Comparison of ENCODE assay signal across 26 cellular contexts in the genomic region with DNA sequence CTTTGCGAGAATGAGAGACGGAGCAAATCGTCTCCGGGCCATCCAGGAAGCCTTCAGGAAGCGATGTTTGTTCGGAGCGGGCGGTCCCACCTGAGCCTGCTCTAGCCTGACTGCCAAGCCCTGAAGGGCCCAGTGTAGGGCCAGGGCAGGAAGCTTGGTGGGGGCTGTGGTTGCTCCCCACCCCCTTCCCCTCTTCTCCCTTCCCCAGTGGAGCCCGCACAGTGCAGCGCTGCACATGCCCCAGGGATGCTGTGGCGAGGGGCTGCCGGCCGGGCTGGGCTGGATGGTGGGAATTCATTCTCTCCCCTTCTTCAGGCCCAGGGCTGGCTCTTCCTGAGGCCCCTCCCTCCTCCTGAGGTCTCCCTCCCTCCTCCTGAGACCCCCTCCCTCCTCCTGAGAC. TPM values are rescaled to one million over a fixed set of nuclear protein-coding genes. Genes with fewer than 3 reads are reported as not detected.
DNase-seq lines count a peak whose midpoint lies in the region; ATAC-seq, FAIRE-seq and TF ChIP-seq lines count a peak whose summit lies in the region.
"Had no signal": no experiment of that assay in that cellular context is flagged by ENCODE, and none has a peak within 500 bp of the region (broad histone marks: within the 10 kb centered on the region; RNA-seq: fewer than 3 reads in every experiment).

No MANE protein-coding gene starts in this region.

- H3K36me3 Mint-ChIP-seq in activated CD4-positive, alpha-beta memory T cell treated with anti-CD3 and anti-CD28 coated beads, Interleukin-2, amount 10 ng/mL, durations not matched to agents 7 days and 5 days (ENCODE audit: low read depth) = no peaks in the 10 kb centered on the region
- no peaks in the 10 kb centered on the region for H3K36me3 Mint-ChIP-seq in activated CD4-positive, alpha-beta memory T cell treated with anti-CD3 and anti-CD28 coated beads for 36 hours
- no peaks in the 10 kb centered on the region for H3K36me3 Mint-ChIP-seq in osteocyte (ENCODE audit: unreplicated experiment)
- H3K36me3 Mint-ChIP-seq: CD4-positive, CD25-positive, alpha-beta regulatory T cell had no signal

- H3K27ac Mint-ChIP-seq in activated CD4-positive, alpha-beta memory T cell treated with anti-CD3 and anti-CD28 coated beads, Interleukin-2, amount 10 ng/mL, durations not matched to agents 7 days and 5 days = no peak overlapping the region
- H3K27ac Mint-ChIP-seq in activated CD4-positive, alpha-beta memory T cell treated with anti-CD3 and anti-CD28 coated beads for 36 hours = no peak overlapping the region
- H3K27ac Mint-ChIP-seq in osteocyte (ENCODE audit: unreplicated experiment) = no peak overlapping the region

- H3K4me1 Mint-ChIP-seq in activated CD4-positive, alpha-beta memory T cell treated with anti-CD3 and anti-CD28 coated beads, Interleukin-2, amount 10 ng/mL, durations not matched to agents 7 days and 5 days = no peaks in the 10 kb centered on the region
- no peaks in the 10 kb centered on the region for H3K4me1 Mint-ChIP-seq in activated CD4-positive, alpha-beta memory T cell treated with anti-CD3 and anti-CD28 coated beads for 36 hours (ENCODE audit: low read depth)
- H3K4me1 Mint-ChIP-seq in osteocyte (ENCODE audit: unreplicated experiment) = no peaks in the 10 kb centered on the region
- H3K4me1 Mint-ChIP-seq: CD4-positive, CD25-positive, alpha-beta regulatory T cell had no signal

- FAIRE-seq in kidney (lab: Jason Lieb, UNC) = no peak
- FAIRE-seq: GM12892, GM19239, RCC 7860 had no signal

- no peaks in the 10 kb centered on the region for H3K9me3 ChIP-seq in kidney (ENCODE audit: control insufficient read depth in 1 of 2, low read length in 2 of 2)
- no peaks in the 10 kb centered on the region for H3K9me3 ChIP-seq in SJCRH30 (replicated peaks)
- H3K9me3 ChIP-seq: BE2C had no signal

- no peak overlapping the region for H3K27ac ChIP-seq in kidney (ENCODE audit: low read depth in 2 of 2, low read length in 2 of 2)
- H3K27ac ChIP-seq in SJCRH30 = no peak overlapping the region
- H3K27ac ChIP-seq: 22Rv1 had no signal

- no peak overlapping the region for H3K9ac ChIP-seq in kidney (ENCODE audit: low read length in 2 of 2)

- peak; percentile 4 for DNase-seq in activated CD4-positive, alpha-beta memory T cell treated with anti-CD3 and anti-CD28 coated beads, Interleukin-2, amount 10 ng/mL, durations not matched to agents 7 days and 5 days
- DNase-seq in activated CD4-positive, alpha-beta memory T cell treated with anti-CD3 and anti-CD28 coated beads for 36 hours = no peak
- peak; percentile 4 for DNase-seq in AG20443 (ENCODE audit: low spot score)
- peak; percentile 56 for DNase-seq in kidney
- peak; percentile 67 for DNase-seq in osteocyte (ENCODE audit: extremely low spot score, unreplicated experiment)
- no peak for DNase-seq in SJCRH30
- DNase-seq in activated CD4-positive, alpha-beta T cell treated with anti-CD3 and anti-CD28 coated beads for 4 hours = no peak
- DNase-seq: BE2C; CD4-positive, CD25-positive, alpha-beta regulatory T cell; DMS153; DND-41; KBM-7; MV-4-11; NCI-H1105; NCI-H1436 treated with DMSO at 0.1 percent for 48 hours; NCI-H187 treated with DMSO at 0.1 percent for 48 hours; NCI-H446; NCI-H524 treated with DMSO at 0.1 percent for 48 hours; NCI-H774; SIG-M5 had no signal

- no peaks in the 10 kb centered on the region for H3K9me3 Mint-ChIP-seq in activated CD4-positive, alpha-beta memory T cell treated with anti-CD3 and anti-CD28 coated beads, Interleukin-2, amount 10 ng/mL, durations not matched to agents 7 days and 5 days
- H3K9me3 Mint-ChIP-seq in activated CD4-positive, alpha-beta memory T cell treated with anti-CD3 and anti-CD28 coated beads for 36 hours = no peaks in the 10 kb centered on the region
- H3K9me3 Mint-ChIP-seq in osteocyte (ENCODE audit: unreplicated experiment) = no peaks in the 10 kb centered on the region

- no peak overlapping the region for H3K4me3 ChIP-seq in kidney (ENCODE audit: low read length in 2 of 2)
- no peak overlapping the region for H3K4me3 ChIP-seq in SJCRH30

- H3K4me3 Mint-ChIP-seq in activated CD4-positive, alpha-beta memory T cell treated with anti-CD3 and anti-CD28 coated beads, Interleukin-2, amount 10 ng/mL, durations not matched to agents 7 days and 5 days = no peak overlapping the region
- H3K4me3 Mint-ChIP-seq in activated CD4-positive, alpha-beta memory T cell treated with anti-CD3 and anti-CD28 coated beads for 36 hours = no peak overlapping the region
- no peak overlapping the region for H3K4me3 Mint-ChIP-seq in osteocyte (ENCODE audit: unreplicated experiment)
- H3K4me3 Mint-ChIP-seq: CD4-positive, CD25-positive, alpha-beta regulatory T cell had no signal

- H3K4me1 ChIP-seq in kidney (ENCODE audit: control insufficient read depth in 1 of 2, insufficient read depth in 1 of 2, low read depth in 1 of 2, low read length in 2 of 2) (no peaks in the 10 kb centered on the region), SJCRH30 (no peaks in the 10 kb centered on the region)
- H3K4me1 ChIP-seq: BE2C had no signal

- no peaks in the 10 kb centered on the region for H3K36me3 ChIP-seq in kidney (ENCODE audit: control insufficient read depth in 1 of 2, insufficient read depth in 2 of 2, low read length in 2 of 2)
- no peaks in the 10 kb centered on the region for H3K36me3 ChIP-seq in SJCRH30
- H3K36me3 ChIP-seq: BE2C had no signal

- TF ChIP-seq CTCF in kidney (IDR thresholded peaks at IDR 0.05; ENCODE audit: borderline replicate concordance, extremely low read depth, insufficient read depth) (no peak), osteocyte (IDR thresholded peaks at IDR 0.05) (no peak)

- POLR2A ChIA-PET in activated CD4-positive, alpha-beta memory T cell treated with anti-CD3 and anti-CD28 coated beads, Interleukin-2, amount 10 ng/mL, durations not matched to agents 7 days and 5 days (lab: Charles Lee) = no interaction called here
- POLR2A ChIA-PET in activated CD4-positive, alpha-beta memory T cell treated with anti-CD3 and anti-CD28 coated beads for 36 hours (lab: Charles Lee) = no interaction called here

- H3K27me3 ChIP-seq in SJCRH30 = no peaks in the 10 kb centered on the region
- H3K27me3 ChIP-seq: BE2C had no signal

- no peaks in the 10 kb centered on the region for H3K27me3 Mint-ChIP-seq in activated CD4-positive, alpha-beta memory T cell treated with anti-CD3 and anti-CD28 coated beads, Interleukin-2, amount 10 ng/mL, durations not matched to agents 7 days and 5 days
- peaks cover 4% of the 10 kb centered on the region for H3K27me3 Mint-ChIP-seq in activated CD4-positive, alpha-beta memory T cell treated with anti-CD3 and anti-CD28 coated beads for 36 hours
- H3K27me3 Mint-ChIP-seq in osteocyte (ENCODE audit: unreplicated experiment) = peaks cover 7% of the 10 kb centered on the region

- intact Hi-C loops in activated CD4-positive, alpha-beta memory T cell treated with anti-CD3 and anti-CD28 coated beads for 36 hours (cut with micrococcal nuclease) = no loop called here
- intact Hi-C loops in kidney (cut with DNase I) = no loop called here

- CTCF ChIA-PET in activated CD4-positive, alpha-beta memory T cell treated with anti-CD3 and anti-CD28 coated beads, Interleukin-2, amount 10 ng/mL, durations not matched to agents 7 days and 5 days (lab: Charles Lee) = no interaction called here
- CTCF ChIA-PET in activated CD4-positive, alpha-beta memory T cell treated with anti-CD3 and anti-CD28 coated beads for 36 hours (lab: Charles Lee) = no interaction called here

- ATAC-seq in HG02678 (IDR thresholded peaks at IDR 0.05; ENCODE audit: unreplicated experiment) = no peak

RNA-seq across cellular contexts. Expression of a gene that starts 7.1 kb away (rescaled TPM):
- under 1 TPM in 1 of 2 experiments, not detected in 1; 0.20 TPM for total RNA-seq in activated CD4-positive, alpha-beta memory T cell treated with anti-CD3 and anti-CD28 coated beads, Interleukin-2, amount 10 ng/mL, durations not matched to agents 7 days and 5 days
- total RNA-seq in activated CD4-positive, alpha-beta memory T cell treated with anti-CD3 and anti-CD28 coated beads for 36 hours = under 1 TPM; 0.44 to 0.59 TPM
- total RNA-seq in kidney (9.6 TPM), osteocyte (0.99 and 2.0 TPM in 2 replicates)
- 18.3 TPM for polyA plus RNA-seq in kidney (ENCODE audit: insufficient read depth, low read depth, low replicate concordance)
- 0.89 and 1.2 TPM in 2 replicates for total RNA-seq in SJCRH30 (2014; rRNA removed; shearing (Covaris generic))
- total RNA-seq: CD4-positive, CD25-positive, alpha-beta regulatory T cell; LHCN-M2 had no signal

Comparison
In these comparisons a context has a peak if more than half of its experiments do, and no peak if none do; other contexts are left out.
1. DNase-seq: peak in activated CD4-positive, alpha-beta memory T cell treated with anti-CD3 and anti-CD28 coated beads, Interleukin-2, amount 10 ng/mL, durations not matched to agents 7 days and 5 days (single experiment), AG20443 (single experiment), kidney (single experiment) and osteocyte (single experiment); none in activated CD4-positive, alpha-beta memory T cell treated with anti-CD3 and anti-CD28 coated beads for 36 hours (single experiment), SJCRH30 (0 of 2) and activated CD4-positive, alpha-beta T cell treated with anti-CD3 and anti-CD28 coated beads for 4 hours (0 of 2).